ENCODE assay signal across 23 cellular contexts in the genomic region with DNA sequence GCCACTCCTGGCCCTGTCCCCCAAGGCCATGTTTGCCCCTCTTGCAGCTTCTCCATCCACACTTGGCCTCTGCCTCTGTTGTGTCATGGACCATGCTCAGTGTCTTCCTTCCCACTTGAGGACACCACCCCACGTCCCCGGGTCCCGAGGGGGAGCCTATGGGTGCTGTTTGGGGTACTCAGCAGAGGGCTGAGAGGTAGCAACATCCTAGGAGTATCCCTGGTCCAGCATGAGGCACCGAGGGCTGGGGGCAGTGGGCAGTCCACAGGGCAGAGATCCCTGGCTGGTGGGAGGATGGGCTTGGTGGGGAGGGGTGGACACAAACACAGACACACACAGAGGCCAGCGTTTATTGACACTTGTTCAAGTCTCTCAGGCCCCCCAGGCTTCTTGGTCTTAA. TPM values are rescaled to one million over a fixed set of nuclear protein-coding genes. Genes with fewer than 3 reads are reported as not detected.
DNase-seq lines count a peak whose midpoint lies in the region; ATAC-seq, FAIRE-seq and TF ChIP-seq lines count a peak whose summit lies in the region.
"Had no signal": no experiment of that assay in that cellular context is flagged by ENCODE, and none has a peak within 500 bp of the region (broad histone marks: within the 10 kb centered on the region; RNA-seq: fewer than 3 reads in every experiment).

No MANE protein-coding gene starts in this region.

- no peak overlapping the region for H2AFZ ChIP-seq in keratinocyte (ENCODE audit: control insufficient read depth, low read length)

- H3K9me1 ChIP-seq in keratinocyte (ENCODE audit: control insufficient read depth, extremely low read depth, insufficient read depth, low read length) = peaks cover 2% of the 10 kb centered on the region

- TF ChIP-seq POLR2A in heart left ventricle (IDR thresholded peaks at IDR 0.05) = no peak

- H3K27me3 ChIP-seq in heart left ventricle (no peaks in the 10 kb centered on the region), keratinocyte (ENCODE audit: control insufficient read depth, extremely low read depth, insufficient read depth, low read length) (no peaks in the 10 kb centered on the region), skeletal muscle satellite cell (ENCODE audit: control insufficient read depth, insufficient read depth, low read length) (no peaks in the 10 kb centered on the region)
- H3K27me3 ChIP-seq: right lobe of liver had no signal

- TF ChIP-seq CTCF in heart left ventricle (IDR thresholded peaks at IDR 0.05) (no peak), keratinocyte (optimal IDR thresholded peaks at IDR 0.05 in 1 of 3, IDR thresholded peaks at IDR 0.05 in 1 of 3, conservative IDR thresholded peaks at IDR 0.05 in 1 of 3; ENCODE audit: extremely low read depth in 1 of 3, insufficient read depth in 2 of 3, low read length in 3 of 3) (no peak)

- H3K9ac ChIP-seq in keratinocyte (ENCODE audit: control insufficient read depth, extremely low read depth, insufficient read depth, low read length) (peak overlapping the region; percentile 20), skeletal muscle satellite cell (ENCODE audit: low read depth, low read length) (peak overlapping the region; percentile 81)

- intact Hi-C loops in heart left ventricle (cut with DNase I) = no loop called here
- intact Hi-C loops in cardiac septum (cut with DNase I) = no loop called here
- intact Hi-C loops in head of caudate nucleus (cut with DNase I) = no loop called here

- peaks cover 3% of the 10 kb centered on the region for H3K79me2 ChIP-seq in keratinocyte (ENCODE audit: control insufficient read depth, insufficient read depth, low read length)

- no peak for FAIRE-seq in keratinocyte (lab: Jason Lieb, UNC)
- FAIRE-seq: H54 had no signal

- ATAC-seq in heart left ventricle = peak in 1 of 4 donors; percentile 0

- peak overlapping the region; percentile 25 for H3K4me2 ChIP-seq in keratinocyte (ENCODE audit: control insufficient read depth, extremely low read depth, insufficient read depth, low read depth, low read length)
- H3K4me2 ChIP-seq in skeletal muscle satellite cell (ENCODE audit: low read length) = no peak overlapping the region

- whole genome bisulfite sequencing in heart left ventricle, 4 donors = 52 to 64% (median 59%) methylated on average over 4 to 5 of the region's 5 CpGs

- peaks cover 0 to 41% (median 23%) of the 10 kb centered on the region in 12 donors for H3K4me1 ChIP-seq in heart left ventricle
- H3K4me1 ChIP-seq in keratinocyte (ENCODE audit: control insufficient read depth, extremely low read depth, insufficient read depth, low read length) = peaks cover 41% of the 10 kb centered on the region
- peaks cover 34% of the 10 kb centered on the region for H3K4me1 ChIP-seq in skeletal muscle satellite cell (ENCODE audit: control insufficient read depth, insufficient read depth, low read length)
- H3K4me1 ChIP-seq: right lobe of liver had no signal

- H3K27ac ChIP-seq in heart left ventricle = peak overlapping the region; percentile 97 to 100 (median 99)
- H3K27ac ChIP-seq in keratinocyte (ENCODE audit: control insufficient read depth, insufficient read depth, low read length) = peak overlapping the region; percentile 47
- H3K27ac ChIP-seq: right lobe of liver had no signal

- H3K36me3 ChIP-seq in heart left ventricle (peaks cover 9 to 55% (median 52%) of the 10 kb centered on the region in 9 donors), keratinocyte (ENCODE audit: control insufficient read depth in 2 of 2, extremely low read depth in 1 of 2, insufficient read depth in 2 of 2, low read length in 2 of 2) (peaks cover 26 to 45% of the 10 kb centered on the region in 2 experiments), skeletal muscle satellite cell (ENCODE audit: insufficient read depth, low read length) (peaks cover 57% of the 10 kb centered on the region)

- peaks cover 10% of the 10 kb centered on the region for H4K20me1 ChIP-seq in keratinocyte (ENCODE audit: control insufficient read depth, extremely low read depth, insufficient read depth, low read length)

- no peaks in the 10 kb centered on the region for H3K9me3 ChIP-seq in heart left ventricle
- H3K9me3 ChIP-seq in keratinocyte (ENCODE audit: control insufficient read depth, low read depth, low read length) = no peaks in the 10 kb centered on the region
- no peaks in the 10 kb centered on the region for H3K9me3 ChIP-seq in skeletal muscle satellite cell (replicated peaks; ENCODE audit: low read length)
- H3K9me3 ChIP-seq: right lobe of liver had no signal

- dilution Hi-C loops in keratinocyte (cut with MboI; ENCODE audit: extremely low pct_ligation_motif_present, low sequenced_read_pairs) = no loop called here

- peak in 1 of 5 donors; percentile 49 for DNase-seq in heart left ventricle
- no peak for DNase-seq in cardiac septum (ENCODE audit: low spot score)
- no peak for DNase-seq in keratinocyte (ENCODE audit: low read depth, low spot score)
- no peak for DNase-seq in SHP77 (lab: John Stamatoyannopoulos, UW)
- no peak for DNase-seq in NCI-H510A (lab: John Stamatoyannopoulos, UW)
- no peak for DNase-seq in RKO (ENCODE audit: low spot score)
- no peak for DNase-seq in head of caudate nucleus
- DNase-seq: 8988T; activated CD4-positive, alpha-beta T cell treated with anti-CD3 and anti-CD28 coated beads, Interleukin-2, amount 10 ng/mL, durations not matched to agents 24 days and 14 days; activated T-cell treated with anti-CD3 and anti-CD28 coated beads, Interleukin-2, amount 50 U/mL, for 1 hour; NCI-H2171; right lobe of liver; SHP77 treated with DMSO at 0.1 percent for 48 hours; stimulated activated CD4-positive, alpha-beta T cell treated with anti-CD3 and anti-CD28 coated beads, Interleukin-4, amount 100 ng/mL, for 4 hours; T-helper 9 cell had no signal

- peak overlapping the region in 9 of 12 donors; percentile 72 to 94 (median 82) for H3K4me3 ChIP-seq in heart left ventricle
- no peak overlapping the region for H3K4me3 ChIP-seq in keratinocyte (ENCODE audit: control insufficient read depth in 2 of 3, extremely low read depth in 1 of 3, insufficient read depth in 2 of 3, low read depth in 1 of 3, low read length in 3 of 3)
- H3K4me3 ChIP-seq in skeletal muscle satellite cell (ENCODE audit: low read length) = no peak overlapping the region

RNA-seq across cellular contexts. Expression of a gene that starts 1.7 kb away (rescaled TPM):
- 1,000 to 10,000 TPM in 7 of 9 donors, 100 to 1,000 TPM in 2; 414 to 2,982 (median 2,187) TPM for total RNA-seq in heart left ventricle
- 1,000 to 10,000 TPM in 1 of 2 donors, 100 to 1,000 TPM in 1; 470 to 2,188 TPM for polyA plus RNA-seq in heart left ventricle
- 1,917 TPM for total RNA-seq in cardiac septum
- polyA plus RNA-seq in keratinocyte = 1.6 to 7.1 TPM (median 2.6 TPM) in 3 replicates
- 3.0 TPM for polyA plus RNA-seq in keratinocyte (2011; ENCODE audit: low read depth)
- polyA plus RNA-seq in keratinocyte (2011; cell fraction: cytosol; rRNA removed) = 3.3 and 49.1 TPM in 2 replicates
- 0.53 and 1.0 TPM in 2 replicates for polyA plus RNA-seq in keratinocyte (2011; cell fraction: nucleus; rRNA removed)
- 6.5 and 34.7 TPM in 2 replicates for polyA plus RNA-seq in keratinocyte (2012; ENCODE audit: low replicate concordance)
- polyA minus RNA-seq in keratinocyte = 0.79 to 2.8 TPM (median 1.8 TPM) in 3 replicates
- 3.6 TPM for polyA minus RNA-seq in keratinocyte (2011; cell fraction: cytosol; rRNA and poly(A)+ RNA removed)
- not detected in 2 replicates for polyA minus RNA-seq in keratinocyte (2011; cell fraction: nucleus; rRNA and poly(A)+ RNA removed)
- 3.5 and 4.8 TPM in 2 replicates for total RNA-seq in skeletal muscle satellite cell (2012; rRNA removed)
- total RNA-seq: activated CD4-positive, alpha-beta T cell treated with anti-CD3 and anti-CD28 coated beads, Interleukin-2, amount 10 ng/mL, durations not matched to agents 24 days and 14 days had no signal
- polyA plus RNA-seq: CD14-positive monocyte, IgD-negative memory B cell, neural cell had no signal

RNA-seq across cellular contexts. Expression of a gene that starts 10.7 kb away (rescaled TPM):
- 1,000 to 10,000 TPM in 1 of 9 donors, 100 to 1,000 TPM in 8; 272 to 1,054 (median 860) TPM for total RNA-seq in heart left ventricle
- 1,000 to 10,000 TPM in 1 of 2 donors, 100 to 1,000 TPM in 1; 956 to 1,083 TPM for polyA plus RNA-seq in heart left ventricle
- total RNA-seq in cardiac septum = 892 TPM
- polyA plus RNA-seq in keratinocyte = 778 to 884 TPM (median 832 TPM) in 3 replicates
- 277 TPM for polyA plus RNA-seq in keratinocyte (2011; ENCODE audit: low read depth)
- 503 and 570 TPM in 2 replicates for polyA plus RNA-seq in keratinocyte (2011; cell fraction: cytosol; rRNA removed)
- 320 and 355 TPM in 2 replicates for polyA plus RNA-seq in keratinocyte (2011; cell fraction: nucleus; rRNA removed)
- polyA plus RNA-seq in keratinocyte (2012; ENCODE audit: low replicate concordance) = 573 and 1,064 TPM in 2 replicates
- polyA minus RNA-seq in keratinocyte = 875 to 1,429 TPM (median 940 TPM) in 3 replicates
- polyA minus RNA-seq in keratinocyte (2011; cell fraction: cytosol; rRNA and poly(A)+ RNA removed) = 664 TPM
- 173 and 211 TPM in 2 replicates for polyA minus RNA-seq in keratinocyte (2011; cell fraction: nucleus; rRNA and poly(A)+ RNA removed)
- 257 and 281 TPM in 2 replicates for total RNA-seq in skeletal muscle satellite cell (2012; rRNA removed)

RNA-seq across cellular contexts. Expression of a gene that starts 35.3 kb away (rescaled TPM):
- 100 to 1,000 TPM in 6 of 9 donors, 10 to 100 TPM in 3; 89.8 to 146 (median 111) TPM for total RNA-seq in heart left ventricle
- polyA plus RNA-seq in heart left ventricle = 100 to 1,000 TPM; 109 to 171 TPM
- total RNA-seq in cardiac septum = 142 TPM
- 179 to 193 TPM (median 183 TPM) in 3 replicates for polyA plus RNA-seq in keratinocyte
- polyA plus RNA-seq in keratinocyte (2011; ENCODE audit: low read depth) = 27.1 TPM
- 189 and 218 TPM in 2 replicates for polyA plus RNA-seq in keratinocyte (2011; cell fraction: cytosol; rRNA removed)
- polyA plus RNA-seq in keratinocyte (2011; cell fraction: nucleus; rRNA removed) = 129 and 137 TPM in 2 replicates
- polyA plus RNA-seq in keratinocyte (2012; ENCODE audit: low replicate concordance) = 150 and 230 TPM in 2 replicates
- polyA minus RNA-seq in keratinocyte = 111 to 205 TPM (median 156 TPM) in 3 replicates
- polyA minus RNA-seq in keratinocyte (2011; cell fraction: cytosol; rRNA and poly(A)+ RNA removed) = 167 TPM
- 27.0 and 37.3 TPM in 2 replicates for polyA minus RNA-seq in keratinocyte (2011; cell fraction: nucleus; rRNA and poly(A)+ RNA removed)
- 162 and 206 TPM in 2 replicates for total RNA-seq in skeletal muscle satellite cell (2012; rRNA removed)

RNA-seq across cellular contexts. Expression of a gene that starts 35.9 kb away (rescaled TPM):
- total RNA-seq in heart left ventricle (100 to 1,000 TPM in 5 of 9 donors, 10 to 100 TPM in 4; 80.4 to 153 (median 107) TPM), cardiac septum (98.7 TPM)
- polyA plus RNA-seq in heart left ventricle (100 to 1,000 TPM in 1 of 2 donors, 10 to 100 TPM in 1; 93.1 to 180 TPM), keratinocyte (31.3 to 63.2 TPM (median 34.3 TPM) in 3 replicates)
- 70.3 TPM for polyA plus RNA-seq in keratinocyte (2011; ENCODE audit: low read depth)
- 43.2 and 86.9 TPM in 2 replicates for polyA plus RNA-seq in keratinocyte (2011; cell fraction: cytosol; rRNA removed)
- 12.1 and 14.1 TPM in 2 replicates for polyA plus RNA-seq in keratinocyte (2011; cell fraction: nucleus; rRNA removed)
- 130 and 164 TPM in 2 replicates for polyA plus RNA-seq in keratinocyte (2012; ENCODE audit: low replicate concordance)
- 90.8 to 122 TPM (median 105 TPM) in 3 replicates for polyA minus RNA-seq in keratinocyte
- 149 TPM for polyA minus RNA-seq in keratinocyte (2011; cell fraction: cytosol; rRNA and poly(A)+ RNA removed)
- 15.4 and 17.1 TPM in 2 replicates for polyA minus RNA-seq in keratinocyte (2011; cell fraction: nucleus; rRNA and poly(A)+ RNA removed)
- total RNA-seq in skeletal muscle satellite cell (2012; rRNA removed) = 42.3 and 53.5 TPM in 2 replicates

RNA-seq across cellular contexts. Expression of a gene that starts 39.6 kb away (rescaled TPM):
- not detected for total RNA-seq in heart left ventricle
- not detected for polyA plus RNA-seq in heart left ventricle
- not detected for total RNA-seq in cardiac septum
- polyA plus RNA-seq in keratinocyte = not detected in 3 replicates
- polyA plus RNA-seq in keratinocyte (2011; ENCODE audit: low read depth) = not detected
- not detected in 2 replicates for polyA plus RNA-seq in keratinocyte (2011; cell fraction: cytosol; rRNA removed)
- not detected in 2 replicates for polyA plus RNA-seq in keratinocyte (2011; cell fraction: nucleus; rRNA removed)
- polyA plus RNA-seq in keratinocyte (2012; ENCODE audit: low replicate concordance) = not detected in 2 replicates
- not detected in 3 replicates for polyA minus RNA-seq in keratinocyte
- not detected for polyA minus RNA-seq in keratinocyte (2011; cell fraction: cytosol; rRNA and poly(A)+ RNA removed)
- not detected in 2 replicates for polyA minus RNA-seq in keratinocyte (2011; cell fraction: nucleus; rRNA and poly(A)+ RNA removed)
- total RNA-seq in skeletal muscle satellite cell (2012; rRNA removed) = not detected in 2 replicates
- total RNA-seq: activated CD4-positive, alpha-beta T cell treated with anti-CD3 and anti-CD28 coated beads, Interleukin-2, amount 10 ng/mL, durations not matched to agents 24 days and 14 days; cerebellum; lower leg skin; right lobe of liver had no signal
- polyA plus RNA-seq: adipose tissue, CD14-positive monocyte, IgD-negative memory B cell, neural cell had no signal

Comparison
In these comparisons a context has a peak if more than half of its experiments do, and no peak if none do; other contexts are left out.
1. H3K4me3 ChIP-seq: peak in heart left ventricle (9 of 12); none in keratinocyte (0 of 3) and skeletal muscle satellite cell (single experiment).